2 cellular contexts compared by ENCODE assay signal in genomic region chr10:3219021-3219628, GRCh38.
TF ChIP-seq lines count a peak whose summit lies in the region.

No MANE protein-coding gene starts in this region.

TF ChIP-seq in HEK293, 187 proteins besides CTCF, POLR2A, EP300 and RAD21:
- peak; percentile 95 for TF ChIP-seq ZBTB17 (tag by site-specific recombination; IDR thresholded peaks at IDR 0.05)
- peak; percentile 97 for TF ChIP-seq ZNF366 (tag by site-specific recombination; conservative IDR thresholded peaks at IDR 0.05)

TF ChIP-seq in K562, 482 proteins besides CTCF, POLR2A, EP300 and RAD21:
- peak; percentile 73 for TF ChIP-seq DACH1 (IDR thresholded peaks at IDR 0.05; ENCODE audit: partially characterized antibody)
